ENCODE assay signal across 8 cellular contexts in the genomic region with DNA sequence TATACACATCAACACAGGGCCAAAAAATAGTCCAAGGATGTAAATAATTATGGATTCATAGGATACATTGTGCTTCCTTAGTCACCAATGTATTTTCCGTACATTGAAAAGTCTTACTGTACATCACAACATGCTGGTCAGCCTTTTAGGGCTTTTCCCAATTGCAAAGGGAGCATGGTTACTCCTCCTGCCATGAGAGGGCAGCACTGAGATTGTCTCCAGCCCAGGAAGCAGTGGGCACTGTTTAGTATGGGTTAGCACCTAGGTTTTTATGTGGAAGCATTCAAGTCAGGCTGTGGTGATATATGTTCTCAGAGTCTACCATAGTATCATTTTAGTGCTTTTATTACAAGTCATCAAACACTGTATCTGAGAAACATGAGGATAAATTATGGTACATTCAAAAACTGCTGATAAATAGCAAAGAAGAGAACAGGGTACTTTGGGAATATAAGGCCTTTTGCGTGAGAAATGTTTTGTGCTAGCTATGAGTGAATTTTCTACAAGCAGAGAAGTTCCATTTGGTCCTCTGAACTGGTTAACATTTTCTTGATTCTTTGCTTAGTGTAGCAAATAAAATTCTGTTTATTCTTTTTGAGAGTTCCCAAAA. TPM values are rescaled to one million over a fixed set of nuclear protein-coding genes. Genes with fewer than 3 reads are reported as not detected.
DNase-seq lines count a peak whose midpoint lies in the region; ATAC-seq, FAIRE-seq and TF ChIP-seq lines count a peak whose summit lies in the region.

No MANE protein-coding gene starts in this region.

- H3K27ac ChIP-seq in PC-9 = no peak overlapping the region
- no peak overlapping the region for H3K27ac ChIP-seq in breast epithelium
- no peak overlapping the region for H3K27ac ChIP-seq in lower lobe of right lung

- H3K79me2 ChIP-seq in PC-9 (ENCODE audit: low read depth) = no peaks in the 10 kb centered on the region

- H3K4me1 ChIP-seq in PC-9 (replicated peaks; ENCODE audit: insufficient read depth) (peaks cover 10% of the 10 kb centered on the region), breast epithelium (no peaks in the 10 kb centered on the region), lower lobe of right lung (no peaks in the 10 kb centered on the region)

- no peaks in the 10 kb centered on the region for H3K9me2 ChIP-seq in PC-9 (ENCODE audit: insufficient read depth)

- no peak overlapping the region for H2AFZ ChIP-seq in PC-9

- no peaks in the 10 kb centered on the region for H4K20me1 ChIP-seq in PC-9 (ENCODE audit: insufficient read depth)

- intact Hi-C loops in PC-9 (cut with micrococcal nuclease; ENCODE audit: unreplicated experiment) = loop anchor here (1.0 to 10.0 kb wide), 2 partner anchors 94 to 225 kb away; no protein-coding TSS in a partner anchor
- intact Hi-C loops in breast epithelium (cut with DNase I; ENCODE audit: low total_unique reads) = no loop called here
- intact Hi-C loops in lower lobe of right lung (cut with DNase I) = no loop called here

- H3K4me3 ChIP-seq in PC-9 (no peak overlapping the region), breast epithelium (no peak overlapping the region), lower lobe of right lung (no peak overlapping the region)

- 0 out of 2 replicates have a peak, but pooled peaks cover 3% of the 10 kb centered on the region for H3F3A ChIP-seq in PC-9 (ENCODE audit: insufficient read depth, low read depth)

- ATAC-seq in GM21717 (IDR thresholded peaks at IDR 0.05; ENCODE audit: unreplicated experiment) (peak; percentile 89), lower lobe of right lung (peak; percentile 64 to 66)

- H3K27me3 ChIP-seq in PC-9 (ENCODE audit: insufficient read depth, low read depth) = no peaks in the 10 kb centered on the region
- no peaks in the 10 kb centered on the region for H3K27me3 ChIP-seq in breast epithelium
- H3K27me3 ChIP-seq in lower lobe of right lung (ENCODE audit: low read depth) = no peaks in the 10 kb centered on the region

- H3K9me3 ChIP-seq in PC-9 (ENCODE audit: insufficient read depth, low read depth) (no peaks in the 10 kb centered on the region), breast epithelium (no peaks in the 10 kb centered on the region), lower lobe of right lung (no peaks in the 10 kb centered on the region)

- no peak for TF ChIP-seq POLR2A in breast epithelium (IDR thresholded peaks at IDR 0.05)

- H3K36me3 ChIP-seq in PC-9 (ENCODE audit: low read depth) = no peaks in the 10 kb centered on the region
- no peaks in the 10 kb centered on the region for H3K36me3 ChIP-seq in breast epithelium
- no peaks in the 10 kb centered on the region for H3K36me3 ChIP-seq in lower lobe of right lung

- TF ChIP-seq CTCF in PC-9 (conservative IDR thresholded peaks at IDR 0.05) (peak; percentile 88), breast epithelium (IDR thresholded peaks at IDR 0.05) (peak in 2 of 3 donors; percentile 32 to 42), lower lobe of right lung (IDR thresholded peaks at IDR 0.05) (peak; percentile 62)

- POLR2A ChIA-PET in PC-9 (lab: Charles Lee; ENCODE audit: unreplicated experiment) = no interaction called here

- DNase-seq in activated naive CD4-positive, alpha-beta T cell treated with Interleukin-2 at 50 U/mL for 16 hours = peak; percentile 3
- no peak for DNase-seq in activated naive CD4-positive, alpha-beta T cell (lab: John Stamatoyannopoulos, UW)
- DNase-seq in HS-5 (ENCODE audit: low read depth) (peak; percentile 30), PC-9 (peak in 1 of 2 experiments; percentile 35), breast epithelium (ENCODE audit: low spot score in 2 of 2) (no peak), lower lobe of right lung (no peak), urothelium cell line (ENCODE audit: low spot score) (peak; percentile 61)

- FAIRE-seq in urothelium cell line (lab: Jason Lieb, UNC) = no peak

- CTCF ChIA-PET in PC-9 (lab: Charles Lee) = no interaction called here

- no peak overlapping the region for H3K4me2 ChIP-seq in PC-9

- BruUV-seq in PC-9 (replicated peaks; lab: Mats Ljungman, UMichigan) = no TSS peak

RNA-seq across cellular contexts. Expression of a gene that starts 34.0 kb away (rescaled TPM):
- total RNA-seq in PC-9 (2021) (0.24 and 0.85 TPM in 2 replicates), breast epithelium (10 to 100 TPM in 2 of 3 donors, under 1 TPM in 1; 0.48 to 53.4 (median 15.4) TPM), lower lobe of right lung (16.3 TPM)

Comparison
In these comparisons a context has a peak if more than half of its experiments do, and no peak if none do; other contexts are left out.
1. DNase-seq: peak in activated naive CD4-positive, alpha-beta T cell treated with Interleukin-2 at 50 U/mL for 16 hours (single experiment), HS-5 (single experiment) and urothelium cell line (single experiment); none in activated naive CD4-positive, alpha-beta T cell (0 of 4), breast epithelium (0 of 2) and lower lobe of right lung (single experiment).
2. CTCF ChIP-seq: peak in every context shown above with its lines; median percentile 88 in PC-9; 62 in lower lobe of right lung; 37 in breast epithelium.